Comparison of ENCODE assay signal across 15 cellular contexts in genomic region chr3:66468016-66468735, GRCh38. TPM values are rescaled to one million over a fixed set of nuclear protein-coding genes. Genes with fewer than 3 reads are reported as not detected.
DNase-seq lines count a peak whose midpoint lies in the region; ATAC-seq, FAIRE-seq and TF ChIP-seq lines count a peak whose summit lies in the region.
"Had no signal": no experiment of that assay in that cellular context is flagged by ENCODE, and none has a peak within 500 bp of the region (broad histone marks: within the 10 kb centered on the region; RNA-seq: fewer than 3 reads in every experiment).

No MANE protein-coding gene starts in this region.

- peak; percentile 34 for DNase-seq in AG20443 (ENCODE audit: low spot score)
- DNase-seq in GM12892 (ENCODE audit: insufficient read length): no peak
- DNase-seq in left lobe of liver (ENCODE audit: low spot score): no peak
- no peak for DNase-seq in NCI-H2081 (lab: John Stamatoyannopoulos, UW)
- DNase-seq in superior temporal gyrus (ENCODE audit: extremely low spot score): no peak
- DNase-seq in upper lobe of right lung: no peak
- DNase-seq: anterior cingulate cortex; CD4-positive, alpha-beta memory T cell; hypothalamus; mammary epithelial cell; MG63; NCI-H2171 treated with DMSO at 0.1 percent for 48 hours; PC-9 had no signal

- no peak overlapping the region for H3K27ac ChIP-seq in upper lobe of right lung
- H3K27ac ChIP-seq: PC-9 had no signal

- TF ChIP-seq POLR2A in GM12892 (IDR thresholded peaks at IDR 0.05; ENCODE audit: low read depth, low read length): no peak

- no peaks in the 10 kb centered on the region for H3K9me3 Mint-ChIP-seq in activated naive CD8-positive, alpha-beta T cell (ENCODE audit: low read depth)
- H3K9me3 Mint-ChIP-seq: CD4-positive, alpha-beta memory T cell had no signal

- peaks cover 48% of the 10 kb centered on the region for H3K4me1 Mint-ChIP-seq in activated naive CD8-positive, alpha-beta T cell (ENCODE audit: low read depth)

- peak; percentile 12 for ATAC-seq in left lobe of liver
- no peak for ATAC-seq in HG02588 (IDR thresholded peaks at IDR 0.05; ENCODE audit: unreplicated experiment)
- no peak for ATAC-seq in upper lobe of right lung

- H3K4me3 Mint-ChIP-seq in activated naive CD8-positive, alpha-beta T cell: no peak overlapping the region

- H3K4me3 ChIP-seq in upper lobe of right lung: no peak overlapping the region
- H3K4me3 ChIP-seq: MG63, PC-9 had no signal

- peaks cover 6% of the 10 kb centered on the region for H3K36me3 Mint-ChIP-seq in activated naive CD8-positive, alpha-beta T cell

- no peaks in the 10 kb centered on the region for H3K36me3 ChIP-seq in upper lobe of right lung
- H3K36me3 ChIP-seq: MG63 had no signal

- peak; percentile 78 for FAIRE-seq in GM12892 (lab: Jason Lieb, UNC)

- H3K27me3 ChIP-seq in upper lobe of right lung: no peaks in the 10 kb centered on the region
- H3K27me3 ChIP-seq: MG63 had no signal

- peaks cover 33% of the 10 kb centered on the region for H3K4me1 ChIP-seq in upper lobe of right lung

- no peaks in the 10 kb centered on the region for H3K27me3 Mint-ChIP-seq in activated naive CD8-positive, alpha-beta T cell
- H3K27me3 Mint-ChIP-seq: CD4-positive, alpha-beta memory T cell had no signal

- no peaks in the 10 kb centered on the region for H3K9me3 ChIP-seq in upper lobe of right lung
- H3K9me3 ChIP-seq: MG63 had no signal

- peak overlapping the region; percentile 95 for H3K27ac Mint-ChIP-seq in activated naive CD8-positive, alpha-beta T cell

- intact Hi-C loops in upper lobe of right lung (cut with DNase I): no loop called here

- TF ChIP-seq CTCF in upper lobe of right lung (IDR thresholded peaks at IDR 0.05): no peak

RNA-seq across cellular contexts. Expression of gene LRIG1, which starts 32.6 kb away (rescaled TPM):
- 7.9 TPM for polyA plus RNA-seq in GM12892 (2012; ENCODE audit: missing spikeins)
- total RNA-seq in left lobe of liver (18.6 TPM), upper lobe of right lung (56.2 TPM)
- total RNA-seq: PC-9 had no signal
